1 cellular context compared by ENCODE assay signal in genomic region chr1:16351994-16352841, GRCh38.
TF ChIP-seq lines count a peak whose summit lies in the region.

FBXO42 (minus strand) TSS chr1:16352480; CDS start chr1:16315418, 37,062 bp downstream.

TF ChIP-seq in HepG2, 621 proteins besides CTCF, POLR2A, EP300 and RAD21 (continued from another document and continues in another):
- peak; percentile 42; the same call in 1 of the 2 replicates for TF ChIP-seq ERF (CRISPR knock-in tag; IDR thresholded peaks at IDR 0.05)
- TF ChIP-seq MYC (CRISPR knock-in tag; IDR thresholded peaks at IDR 0.05; ENCODE audit: borderline replicate concordance): peak; percentile 87
- peak; percentile 80 to 92; a peak in 2 of 4 replicates for TF ChIP-seq HMGXB4 (CRISPR knock-in tag; IDR thresholded peaks at IDR 0.05; ENCODE audit: borderline replicate concordance in 1 of 2, low read depth in 1 of 2)
- TF ChIP-seq PATZ1 (CRISPR knock-in tag; IDR thresholded peaks at IDR 0.05): peak; percentile 72
- TF ChIP-seq TEAD3 (CRISPR knock-in tag; optimal IDR thresholded peaks at IDR 0.05; ENCODE audit: borderline replicate concordance): peak; percentile 89
- TF ChIP-seq GPN1 (CRISPR knock-in tag; IDR thresholded peaks at IDR 0.05; ENCODE audit: borderline replicate concordance): peak; percentile 31; the same call in 1 of the 2 replicates
- TF ChIP-seq ZNF841 (CRISPR knock-in tag; IDR thresholded peaks at IDR 0.05; ENCODE audit: borderline replicate concordance): no peak
- 0 out of 2 replicates have a peak, but pooled peaks have one; percentile 8 for TF ChIP-seq ETV5 (CRISPR knock-in tag; IDR thresholded peaks at IDR 0.05; ENCODE audit: borderline replicate concordance)
- TF ChIP-seq HNF1B (CRISPR knock-in tag; IDR thresholded peaks at IDR 0.05): peak; percentile 64; the same call in 1 of the 2 replicates
- TF ChIP-seq GZF1 (CRISPR knock-in tag; IDR thresholded peaks at IDR 0.05): no peak
- TF ChIP-seq RARG (CRISPR knock-in tag; IDR thresholded peaks at IDR 0.05; ENCODE audit: low read depth): 0 out of 2 replicates have a peak, but pooled peaks have one; percentile 48
- TF ChIP-seq PHF5A (CRISPR knock-in tag; IDR thresholded peaks at IDR 0.05; ENCODE audit: low read depth, unreplicated experiment): peak; percentile 88
- TF ChIP-seq BRF2 (CRISPR knock-in tag; IDR thresholded peaks at IDR 0.05): 0 out of 2 replicates have a peak, but pooled peaks have one; percentile 51
- TF ChIP-seq CHCHD3 (CRISPR knock-in tag; IDR thresholded peaks at IDR 0.05): 0 out of 2 replicates have a peak, but pooled peaks have one; percentile 52
- TF ChIP-seq ZSCAN20 (CRISPR knock-in tag; IDR thresholded peaks at IDR 0.05; ENCODE audit: borderline replicate concordance): 0 out of 2 replicates have a peak, but pooled peaks have one; percentile 57
- peak; percentile 96 for TF ChIP-seq HINFP (CRISPR knock-in tag; IDR thresholded peaks at IDR 0.05; ENCODE audit: low read depth)
- peak; percentile 16; the same call in 1 of the 2 replicates for TF ChIP-seq KLF13 (CRISPR knock-in tag; IDR thresholded peaks at IDR 0.05)
- TF ChIP-seq MIER3 (CRISPR knock-in tag; IDR thresholded peaks at IDR 0.05; ENCODE audit: borderline replicate concordance): 0 out of 2 replicates have a peak, but pooled peaks have one; percentile 21
- peak; percentile 86 for TF ChIP-seq TARDBP (CRISPR knock-in tag; IDR thresholded peaks at IDR 0.05)
- peak; percentile 11; the same call in 1 of the 2 replicates for TF ChIP-seq CEBPB (IDR thresholded peaks at IDR 0.05; ENCODE audit: borderline replicate concordance, low read depth, low read length)
- TF ChIP-seq TBP (CRISPR knock-in tag; IDR thresholded peaks at IDR 0.05): no peak
- TF ChIP-seq FOXC1 (CRISPR knock-in tag; IDR thresholded peaks at IDR 0.05; ENCODE audit: borderline replicate concordance): peak; percentile 26; the same call in 1 of the 2 replicates
- peak; percentile 7; the same call in 1 of the 2 replicates for TF ChIP-seq BCL6 (CRISPR knock-in tag; IDR thresholded peaks at IDR 0.05)
- no peak for TF ChIP-seq ZFP41 (CRISPR knock-in tag; IDR thresholded peaks at IDR 0.05; ENCODE audit: borderline replicate concordance)
- TF ChIP-seq XRCC5 (optimal IDR thresholded peaks at IDR 0.05; ENCODE audit: low read length): peak; percentile 58
- peak; percentile 18; the same call in 1 of the 2 replicates for TF ChIP-seq ARNTL (CRISPR knock-in tag; IDR thresholded peaks at IDR 0.05)
- peak; percentile 39; the same call in 1 of the 2 replicates for TF ChIP-seq ZNF484 (CRISPR knock-in tag; IDR thresholded peaks at IDR 0.05; ENCODE audit: borderline replicate concordance, low read depth)
- peak; percentile 95 for TF ChIP-seq ZNF205 (CRISPR knock-in tag; IDR thresholded peaks at IDR 0.05)
- TF ChIP-seq KLF12 (CRISPR knock-in tag; IDR thresholded peaks at IDR 0.05; ENCODE audit: borderline replicate concordance): peak; percentile 62; the same call in 1 of the 2 replicates
- TF ChIP-seq IRF9 (CRISPR knock-in tag; IDR thresholded peaks at IDR 0.05; ENCODE audit: borderline replicate concordance): peak; percentile 62; the same call in 1 of the 2 replicates
- peak; percentile 65; the same call in 1 of the 2 replicates for TF ChIP-seq ZMYM4 (CRISPR knock-in tag; IDR thresholded peaks at IDR 0.05)
- TF ChIP-seq ZBTB4 (CRISPR knock-in tag; IDR thresholded peaks at IDR 0.05; ENCODE audit: borderline replicate concordance): no peak; the same call in 1 of the 2 replicates
- no peak for TF ChIP-seq SP1 (IDR thresholded peaks at IDR 0.05)
- no peak for TF ChIP-seq SP1 (CRISPR knock-in tag; IDR thresholded peaks at IDR 0.05)
- TF ChIP-seq FLYWCH1 (CRISPR knock-in tag; IDR thresholded peaks at IDR 0.05): no peak
- 0 out of 2 replicates have a peak, but pooled peaks have one; percentile 61 for TF ChIP-seq ZBTB3 (CRISPR knock-in tag; IDR thresholded peaks at IDR 0.05; ENCODE audit: borderline replicate concordance, low read depth)
- TF ChIP-seq REST (IDR thresholded peaks at IDR 0.05; ENCODE audit: borderline replicate concordance in 1 of 2, low read depth in 1 of 2, low read length in 2 of 2): no peak
- TF ChIP-seq EHMT2 (IDR thresholded peaks at IDR 0.05; ENCODE audit: borderline replicate concordance, low read depth, low read length): no peak
- TF ChIP-seq KAT8 (CRISPR knock-in tag; IDR thresholded peaks at IDR 0.05): peak; percentile 49
- peak; percentile 74; the same call in 1 of the 2 replicates for TF ChIP-seq ZNF354B (CRISPR knock-in tag; IDR thresholded peaks at IDR 0.05)
- peak; percentile 88; the same call in 1 of the 2 replicates for TF ChIP-seq ZNF782 (CRISPR knock-in tag; IDR thresholded peaks at IDR 0.05; ENCODE audit: borderline replicate concordance)
- TF ChIP-seq HNRNPLL (IDR thresholded peaks at IDR 0.05; ENCODE audit: low read depth, low read length, poor library complexity, severe bottlenecking): peak; percentile 76
- TF ChIP-seq EEA1 (CRISPR knock-in tag; IDR thresholded peaks at IDR 0.05; ENCODE audit: borderline replicate concordance): 0 out of 2 replicates have a peak, but pooled peaks have one; percentile 29
- 0 out of 2 replicates have a peak, but pooled peaks have one; percentile 31 for TF ChIP-seq ZNF275 (CRISPR knock-in tag; IDR thresholded peaks at IDR 0.05; ENCODE audit: borderline replicate concordance)
